Comparison of ENCODE assay signal across 9 cellular contexts in genomic region chr1:43348343-43348808, GRCh38. TPM values are rescaled to one million over a fixed set of nuclear protein-coding genes. Genes with fewer than 3 reads are reported as not detected.
A peak's percentile ranks its signal among the peaks of the same experiment; 100 is the strongest.
DNase-seq lines count a peak whose midpoint lies in the region; ATAC-seq, FAIRE-seq and TF ChIP-seq lines count a peak whose summit lies in the region.
"Had no signal": no experiment of that assay in that cellular context is flagged by ENCODE, and none has a peak within 500 bp of the region (broad histone marks: within the 10 kb centered on the region; RNA-seq: fewer than 3 reads in every experiment).

No MANE protein-coding gene starts in this region.

- FAIRE-seq in RCC 7860 (lab: Jason Lieb, UNC) = no peak

- H3K4me3 ChIP-seq in cardiac muscle cell = peak overlapping the region; percentile 38

- peak overlapping the region; percentile 45 for H3K27ac Mint-ChIP-seq in T-helper 2 cell treated with Interferon-gamma antibody and Interleukin-4, amounts not matched to agents 5 μg/mL and 100 μg/mL, for 36 hours
- H3K27ac Mint-ChIP-seq in T-cell = peak overlapping the region in 1 of 2 donors; percentile 62

- H3K4me1 ChIP-seq in cardiac muscle cell (ENCODE audit: low read depth) = peaks cover 34% of the 10 kb centered on the region

- H3K4me1 Mint-ChIP-seq in T-helper 2 cell treated with Interferon-gamma antibody and Interleukin-4, amounts not matched to agents 5 μg/mL and 100 μg/mL, for 36 hours (ENCODE audit: low read depth) = peaks cover 12% of the 10 kb centered on the region
- H3K4me1 Mint-ChIP-seq in T-cell = peaks cover 4 to 15% (median 6%) of the 10 kb centered on the region in 3 donors

- H3K9me3 Mint-ChIP-seq in T-helper 2 cell treated with Interferon-gamma antibody and Interleukin-4, amounts not matched to agents 5 μg/mL and 100 μg/mL, for 36 hours = no peaks in the 10 kb centered on the region
- no peaks in the 10 kb centered on the region for H3K9me3 Mint-ChIP-seq in T-cell

- no peak overlapping the region for H3K4me3 Mint-ChIP-seq in T-helper 2 cell treated with Interferon-gamma antibody and Interleukin-4, amounts not matched to agents 5 μg/mL and 100 μg/mL, for 36 hours
- H3K4me3 Mint-ChIP-seq in T-cell = peak overlapping the region; percentile 7 to 70 (median 14)

- H3K27me3 ChIP-seq in cardiac muscle cell = no peaks in the 10 kb centered on the region

- DNase-seq in T-helper 2 cell treated with Interferon-gamma antibody and Interleukin-4, amounts not matched to agents 5 μg/mL and 100 μg/mL, for 36 hours (ENCODE audit: low spot score) = no peak
- DNase-seq in T-helper 2 cell = no peak
- DNase-seq in T-cell = no peak
- DNase-seq in cardiac muscle cell (ENCODE audit: low read depth in 1 of 2, low spot score in 1 of 2) = peak in 1 of 2 donors; percentile 39
- no peak for DNase-seq in sciatic nerve (ENCODE audit: low spot score)
- DNase-seq in occipital lobe (lab: John Stamatoyannopoulos, UW) = no peak
- no peak for DNase-seq in RCC 7860 (ENCODE audit: low spot score)

- no peak for ATAC-seq in T-cell (replicated peaks in 1 of 4)
- peak; percentile 48 for ATAC-seq in sciatic nerve
- ATAC-seq in GM21619 (IDR thresholded peaks at IDR 0.05; ENCODE audit: unreplicated experiment) = no peak

- H3K27me3 Mint-ChIP-seq in T-helper 2 cell treated with Interferon-gamma antibody and Interleukin-4, amounts not matched to agents 5 μg/mL and 100 μg/mL, for 36 hours (ENCODE audit: low read depth) = no peaks in the 10 kb centered on the region
- H3K27me3 Mint-ChIP-seq in T-cell = no peaks in the 10 kb centered on the region

- no peaks in the 10 kb centered on the region for H3K36me3 ChIP-seq in cardiac muscle cell

- no peaks in the 10 kb centered on the region for H3K9me3 ChIP-seq in cardiac muscle cell (ENCODE audit: low read depth)

- H3K27ac ChIP-seq in cardiac muscle cell = peak overlapping the region; percentile 97

- POLR2A ChIA-PET in T-cell (lab: Charles Lee) = no interaction called here

- CTCF ChIA-PET in T-cell (lab: Charles Lee) = interaction anchor here in 1 of 2 donors (0.6 kb wide), 1 partner anchor 202 kb away, joined by 4 read pairs; no protein-coding TSS in a partner anchor

- no peaks in the 10 kb centered on the region for H3K36me3 Mint-ChIP-seq in T-helper 2 cell treated with Interferon-gamma antibody and Interleukin-4, amounts not matched to agents 5 μg/mL and 100 μg/mL, for 36 hours (ENCODE audit: low read depth)
- H3K36me3 Mint-ChIP-seq in T-cell = no peaks in the 10 kb centered on the region

- intact Hi-C loops in sciatic nerve (cut with DNase I) = no loop called here

- no peak for TF ChIP-seq CTCF in cardiac muscle cell (IDR thresholded peaks at IDR 0.05; ENCODE audit: low read depth, low read length)

RNA-seq across cellular contexts. Expression of gene CDC20, which starts 10.4 kb away (rescaled TPM):
- total RNA-seq in T-cell (1 to 10 TPM in 4 of 5 donors, under 1 TPM in 1; 0.88 to 2.8 (median 1.9) TPM), cardiac muscle cell (14.4 and 134 TPM in 2 replicates), sciatic nerve (1.9 TPM), occipital lobe (4.2 TPM)
- polyA plus RNA-seq in cardiac muscle cell = 18.7 and 163 TPM in 2 replicates

RNA-seq across cellular contexts. Expression of gene MPL, which starts 10.8 kb away (rescaled TPM):
- total RNA-seq in T-cell = under 1 TPM in 3 of 5 donors, not detected in 2; 0.26 to 0.63 (median 0.61) TPM
- total RNA-seq in cardiac muscle cell = not detected in 2 replicates
- polyA plus RNA-seq in cardiac muscle cell = 0.10 TPM in 1 of 2 replicates, not detected in the other
- total RNA-seq in sciatic nerve = 0.40 TPM
- total RNA-seq in occipital lobe = not detected
- total RNA-seq: T-helper 2 cell treated with Interferon-gamma antibody and Interleukin-4, amounts not matched to agents 100 ng/mL and 5 ng/mL, for 36 hours had no signal

RNA-seq across cellular contexts. Expression of gene ELOVL1, which starts 19.4 kb away (rescaled TPM):
- 10 to 100 TPM; 32.3 to 49.2 (median 45.1) TPM for total RNA-seq in T-cell
- 18.5 and 24.1 TPM in 2 replicates for total RNA-seq in cardiac muscle cell
- 38.6 and 50.0 TPM in 2 replicates for polyA plus RNA-seq in cardiac muscle cell
- 72.4 TPM for total RNA-seq in sciatic nerve
- 7.0 TPM for total RNA-seq in occipital lobe

RNA-seq across cellular contexts. Expression of gene MED8, which starts 41.2 kb away (rescaled TPM):
- total RNA-seq in T-cell = 10 to 100 TPM; 11.4 to 32.9 (median 29.5) TPM
- 25.5 and 31.3 TPM in 2 replicates for total RNA-seq in cardiac muscle cell
- polyA plus RNA-seq in cardiac muscle cell = 33.3 and 38.8 TPM in 2 replicates
- 30.8 TPM for total RNA-seq in sciatic nerve
- 20.7 TPM for total RNA-seq in occipital lobe

RNA-seq across cellular contexts. Expression of gene SZT2, which starts 41.3 kb away (rescaled TPM):
- total RNA-seq in T-cell (100 to 1,000 TPM; 106 to 137 (median 130) TPM), cardiac muscle cell (16.5 and 28.2 TPM in 2 replicates), sciatic nerve (86.6 TPM), occipital lobe (17.3 TPM)
- 10.3 and 11.5 TPM in 2 replicates for polyA plus RNA-seq in cardiac muscle cell
